Comparison of ENCODE assay signal across 8 cellular contexts in the genomic region with DNA sequence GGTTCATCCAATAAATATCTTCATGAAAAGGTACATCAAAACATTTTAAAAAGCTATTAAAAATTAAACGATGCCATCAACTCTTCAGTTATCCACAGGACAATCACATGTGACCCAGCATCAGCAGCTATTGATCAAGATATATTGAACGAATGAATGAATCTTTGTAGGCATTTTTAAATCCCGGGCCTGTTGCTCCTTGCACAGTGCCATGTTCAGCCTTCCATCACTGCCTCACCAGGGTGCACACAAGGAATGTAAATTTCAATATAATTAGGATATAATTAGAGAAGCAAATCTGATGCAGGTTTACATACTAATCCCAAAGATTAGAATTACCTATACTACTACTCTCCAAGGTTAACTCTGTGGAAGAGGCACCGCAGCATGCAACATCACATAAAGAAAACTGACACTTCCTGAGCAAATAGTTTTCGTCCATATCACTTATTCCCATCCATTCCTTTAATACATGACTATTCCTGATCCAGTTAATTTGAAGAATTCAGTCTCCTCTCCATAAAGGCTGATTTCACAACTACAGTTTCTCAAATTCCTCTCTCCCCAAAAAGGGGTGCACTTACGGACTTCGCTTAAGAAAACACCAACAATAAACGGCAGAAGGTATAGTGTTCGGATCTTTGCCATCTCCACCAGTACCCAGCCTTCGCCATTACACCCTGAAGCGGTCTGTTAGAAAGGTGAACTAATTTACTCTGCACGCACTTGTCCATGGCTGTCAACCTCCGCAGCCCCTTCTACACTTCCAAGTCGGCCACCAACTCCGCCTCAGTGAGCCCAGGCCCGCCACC. TPM values are rescaled to one million over a fixed set of nuclear protein-coding genes. Genes with fewer than 3 reads are reported as not detected.
DNase-seq lines count a peak whose midpoint lies in the region; ATAC-seq and TF ChIP-seq lines count a peak whose summit lies in the region.

No MANE protein-coding gene starts in this region.

- DNase-seq in activated CD4-positive, alpha-beta T cell treated with anti-CD3 and anti-CD28 coated beads, Interleukin-2, amount 10 ng/mL, durations not matched to agents 24 days and 14 days = no peak
- DNase-seq in activated CD4-positive, alpha-beta T cell treated with anti-CD3 and anti-CD28 coated beads for 48 hours = no peak
- DNase-seq in NCI-H526 treated with DMSO at 0.1 percent for 48 hours (lab: John Stamatoyannopoulos, UW) = peak; percentile 36
- DNase-seq in chondrocyte (ENCODE audit: low spot score) = no peak
- no peak for DNase-seq in NCI-H2029 (lab: John Stamatoyannopoulos, UW)
- DNase-seq in GM19240 (ENCODE audit: insufficient read length, low spot score) = no peak

- H3K4me1 Mint-ChIP-seq in activated CD4-positive, alpha-beta T cell treated with anti-CD3 and anti-CD28 coated beads, Interleukin-2, amount 10 ng/mL, durations not matched to agents 24 days and 14 days = peaks cover 37% of the 10 kb centered on the region
- peaks cover 49% of the 10 kb centered on the region for H3K4me1 Mint-ChIP-seq in chondrocyte (ENCODE audit: low read depth)

- H3K27ac Mint-ChIP-seq in activated CD4-positive, alpha-beta T cell treated with anti-CD3 and anti-CD28 coated beads, Interleukin-2, amount 10 ng/mL, durations not matched to agents 24 days and 14 days = peak overlapping the region; percentile 76
- peak overlapping the region; percentile 90 for H3K27ac Mint-ChIP-seq in chondrocyte (ENCODE audit: unreplicated experiment)

- H3K4me3 Mint-ChIP-seq in activated CD4-positive, alpha-beta T cell treated with anti-CD3 and anti-CD28 coated beads, Interleukin-2, amount 10 ng/mL, durations not matched to agents 24 days and 14 days = peak overlapping the region; percentile 97
- peak overlapping the region; percentile 87 for H3K4me3 Mint-ChIP-seq in chondrocyte (ENCODE audit: unreplicated experiment)

- peaks cover 8% of the 10 kb centered on the region for H3K36me3 Mint-ChIP-seq in activated CD4-positive, alpha-beta T cell treated with anti-CD3 and anti-CD28 coated beads, Interleukin-2, amount 10 ng/mL, durations not matched to agents 24 days and 14 days (ENCODE audit: low read depth)
- no peaks in the 10 kb centered on the region for H3K36me3 Mint-ChIP-seq in chondrocyte (ENCODE audit: low read depth)

- no peak for TF ChIP-seq CTCF in chondrocyte (IDR thresholded peaks at IDR 0.05)

- H3K27me3 ChIP-seq in mononuclear cell (ENCODE audit: insufficient read depth, low read length) = no peaks in the 10 kb centered on the region

- intact Hi-C loops in activated CD4-positive, alpha-beta T cell treated with anti-CD3 and anti-CD28 coated beads, Interleukin-2, amount 10 ng/mL, durations not matched to agents 24 days and 14 days (cut with micrococcal nuclease) = loop anchor here (1.0 to 10.0 kb wide), 8 partner anchors 15 to 370 kb away; a partner anchor contains a TSS

- peak overlapping the region; percentile 96 for H3K4me3 ChIP-seq in mononuclear cell (ENCODE audit: low read length)

- H3K9me3 ChIP-seq in mononuclear cell (ENCODE audit: low read depth, low read length) = no peaks in the 10 kb centered on the region

- H3K9me3 Mint-ChIP-seq in activated CD4-positive, alpha-beta T cell treated with anti-CD3 and anti-CD28 coated beads, Interleukin-2, amount 10 ng/mL, durations not matched to agents 24 days and 14 days = no peaks in the 10 kb centered on the region
- H3K9me3 Mint-ChIP-seq in chondrocyte (ENCODE audit: low read depth) = no peaks in the 10 kb centered on the region

- peaks cover 37% of the 10 kb centered on the region for H3K4me1 ChIP-seq in mononuclear cell (ENCODE audit: insufficient read depth, low read length)

- ATAC-seq in HG03196 (IDR thresholded peaks at IDR 0.05; ENCODE audit: unreplicated experiment) = no peak

- H3K27me3 Mint-ChIP-seq in activated CD4-positive, alpha-beta T cell treated with anti-CD3 and anti-CD28 coated beads, Interleukin-2, amount 10 ng/mL, durations not matched to agents 24 days and 14 days = no peaks in the 10 kb centered on the region
- H3K27me3 Mint-ChIP-seq in chondrocyte (ENCODE audit: low read depth) = no peaks in the 10 kb centered on the region

RNA-seq across cellular contexts. Expression of a gene that starts 0.9 kb away (rescaled TPM):
- 119 and 133 TPM in 2 replicates for total RNA-seq in activated CD4-positive, alpha-beta T cell treated with anti-CD3 and anti-CD28 coated beads, Interleukin-2, amount 10 ng/mL, durations not matched to agents 24 days and 14 days
- total RNA-seq in chondrocyte (102 to 115 TPM (median 108 TPM) in 3 replicates), mononuclear cell (162 TPM)

RNA-seq across cellular contexts. Expression of a gene that starts 2.6 kb away (rescaled TPM):
- 41.5 and 42.7 TPM in 2 replicates for total RNA-seq in activated CD4-positive, alpha-beta T cell treated with anti-CD3 and anti-CD28 coated beads, Interleukin-2, amount 10 ng/mL, durations not matched to agents 24 days and 14 days
- total RNA-seq in chondrocyte = 15.9 to 21.9 TPM (median 19.1 TPM) in 3 replicates
- 30.0 TPM for total RNA-seq in mononuclear cell
